Comparison of ENCODE assay signal across 21 cellular contexts in the genomic region with DNA sequence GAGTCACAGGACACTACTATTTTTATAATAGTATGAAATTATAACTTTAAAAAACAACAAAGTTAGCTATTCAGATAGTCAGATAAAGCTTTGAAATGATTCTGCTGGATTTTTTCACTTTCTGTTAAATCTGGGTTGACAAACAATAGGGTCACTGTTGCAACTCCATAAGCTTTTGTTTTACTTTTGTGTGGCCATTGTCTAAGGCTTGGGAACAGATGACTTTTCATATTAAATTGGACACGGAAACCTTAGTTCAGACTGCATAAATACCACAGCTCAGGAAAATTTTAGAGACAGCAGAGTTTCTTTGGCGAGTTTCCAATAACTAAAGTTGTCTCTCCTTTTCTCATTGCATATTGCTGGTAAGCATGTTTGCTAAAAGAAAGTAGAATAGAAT.
DNase-seq lines count a peak whose midpoint lies in the region; ATAC-seq, FAIRE-seq and TF ChIP-seq lines count a peak whose summit lies in the region.
"Had no signal": no experiment of that assay in that cellular context is flagged by ENCODE, and none has a peak within 500 bp of the region (broad histone marks: within the 10 kb centered on the region; RNA-seq: fewer than 3 reads in every experiment).

No MANE protein-coding gene starts in this region.

- H3K36me3 ChIP-seq in SJCRH30 (0 out of 2 replicates have a peak, but pooled peaks cover 1% of the 10 kb centered on the region), endodermal cell (ENCODE audit: control insufficient read depth, insufficient read depth, low read length) (no peaks in the 10 kb centered on the region)
- H3K36me3 ChIP-seq: MG63 had no signal

- H3K4me1 ChIP-seq in SJCRH30 (peaks cover 15% of the 10 kb centered on the region), endodermal cell (ENCODE audit: control insufficient read depth, insufficient read depth, low read length) (no peaks in the 10 kb centered on the region)

- TF ChIP-seq CTCF in osteocyte (IDR thresholded peaks at IDR 0.05): no peak
- TF ChIP-seq CTCF in WTC11 (IDR thresholded peaks at IDR 0.05): no peak
- no peak for TF ChIP-seq CTCF in endodermal cell (conservative IDR thresholded peaks at IDR 0.05)

- TF ChIP-seq POLR2A in GM12891 (IDR thresholded peaks at IDR 0.05; ENCODE audit: low read depth, low read length): no peak

- CTCF ChIA-PET in WTC11 (lab: Charles Lee): interaction anchor here (1.0 to 1.2 kb wide), 2 partner anchors 50 to 225 kb away, joined by 3 to 4 read pairs; no protein-coding TSS in a partner anchor

- no peak for ATAC-seq in WTC11
- ATAC-seq: Panc1, Right ventricle myocardium inferior had no signal

- H3K27me3 ChIP-seq in SJCRH30 (no peaks in the 10 kb centered on the region), endodermal cell (ENCODE audit: control insufficient read depth, insufficient read depth, low read length, poor library complexity, severe bottlenecking) (no peaks in the 10 kb centered on the region)
- H3K27me3 ChIP-seq: MG63 had no signal

- H3K9me3 ChIP-seq in SJCRH30 (replicated peaks) (no peaks in the 10 kb centered on the region), endodermal cell (ENCODE audit: control insufficient read depth, low read length) (no peaks in the 10 kb centered on the region)
- H3K9me3 ChIP-seq: MG63 had no signal

- no peak overlapping the region for H3K4me3 ChIP-seq in SJCRH30
- H3K4me3 ChIP-seq in endodermal cell (ENCODE audit: low read length): no peak overlapping the region
- H3K4me3 ChIP-seq: GM23248, MG63 had no signal

- H3K27ac ChIP-seq in SJCRH30 (peak overlapping the region; percentile 45), endodermal cell (ENCODE audit: low read depth, low read length) (no peak overlapping the region)
- H3K27ac ChIP-seq: GM23248 had no signal

- H3K36me3 Mint-ChIP-seq in osteocyte (ENCODE audit: unreplicated experiment): peaks cover 4% of the 10 kb centered on the region
- H3K36me3 Mint-ChIP-seq in WTC11: 0 out of 2 replicates have a peak, but pooled peaks cover 2% of the 10 kb centered on the region
- H3K36me3 Mint-ChIP-seq in endodermal cell (ENCODE audit: low read depth): peaks cover 6% of the 10 kb centered on the region

- H3K27me3 Mint-ChIP-seq in osteocyte (ENCODE audit: unreplicated experiment): no peaks in the 10 kb centered on the region
- no peaks in the 10 kb centered on the region for H3K27me3 Mint-ChIP-seq in WTC11 (ENCODE audit: low read depth)
- no peaks in the 10 kb centered on the region for H3K27me3 Mint-ChIP-seq in endodermal cell (ENCODE audit: insufficient read depth)
- H3K27me3 Mint-ChIP-seq: B cell; CD4-positive, CD25-positive, alpha-beta regulatory T cell had no signal

- H3K4me1 Mint-ChIP-seq in osteocyte (ENCODE audit: unreplicated experiment) (peaks cover 27% of the 10 kb centered on the region), WTC11 (no peaks in the 10 kb centered on the region), endodermal cell (peaks cover 2% of the 10 kb centered on the region)

- DNase-seq in COLO829 (ENCODE audit: low spot score): peak; percentile 21
- DNase-seq in SJCRH30: peak; percentile 11 to 71
- DNase-seq in foreskin melanocyte: peak; percentile 85
- no peak for DNase-seq in osteocyte (ENCODE audit: extremely low spot score, unreplicated experiment)
- DNase-seq in WTC11 (ENCODE audit: low spot score): no peak
- no peak for DNase-seq in GM12891 (ENCODE audit: insufficient read length, low spot score)
- no peak for DNase-seq in endodermal cell
- DNase-seq: CD4-positive, CD25-positive, alpha-beta regulatory T cell; DMS79; GM23248; HCEC 1CT; IMR-90; Karpas-422; MG63; NCI-H1092 treated with DMSO at 0.1 percent for 48 hours; NCI-H1694 treated with DMSO at 0.1 percent for 48 hours; NCI-H2107; NCI-H226 had no signal

- POLR2A ChIA-PET in WTC11 (lab: Charles Lee): no interaction called here

- H3K9me3 Mint-ChIP-seq in osteocyte (ENCODE audit: unreplicated experiment) (no peaks in the 10 kb centered on the region), WTC11 (0 out of 2 replicates have a peak, but pooled peaks cover 3% of the 10 kb centered on the region), endodermal cell (no peaks in the 10 kb centered on the region)
- H3K9me3 Mint-ChIP-seq: CD4-positive, CD25-positive, alpha-beta regulatory T cell had no signal

- H3K4me3 Mint-ChIP-seq in osteocyte (ENCODE audit: unreplicated experiment) (no peak overlapping the region), WTC11 (no peak overlapping the region), endodermal cell (no peak overlapping the region)
- H3K4me3 Mint-ChIP-seq: B cell; CD4-positive, CD25-positive, alpha-beta regulatory T cell had no signal

- 89 to 100% methylated on average over 2 of the region's 2 CpGs for WGBS in endodermal cell (ENCODE audit: insufficient coverage in 1 of 2, insufficient read length in 1 of 2), 2 experiments

- no peak overlapping the region for H3K9ac ChIP-seq in endodermal cell (ENCODE audit: extremely low read depth, low read length, poor library complexity, severe bottlenecking)
- H3K9ac ChIP-seq: GM23248 had no signal

- no peak for FAIRE-seq in GM12891 (lab: Jason Lieb, UNC)

- H3K27ac Mint-ChIP-seq in osteocyte (ENCODE audit: unreplicated experiment) (peak overlapping the region; percentile 55), WTC11 (no peak overlapping the region), endodermal cell (no peak overlapping the region)
- H3K27ac Mint-ChIP-seq: B cell; CD4-positive, CD25-positive, alpha-beta regulatory T cell had no signal

TF ChIP-seq in WTC11, 78 proteins besides CTCF, POLR2A, EP300 and RAD21 (continues in another document):
- TF ChIP-seq, protein P1, sequence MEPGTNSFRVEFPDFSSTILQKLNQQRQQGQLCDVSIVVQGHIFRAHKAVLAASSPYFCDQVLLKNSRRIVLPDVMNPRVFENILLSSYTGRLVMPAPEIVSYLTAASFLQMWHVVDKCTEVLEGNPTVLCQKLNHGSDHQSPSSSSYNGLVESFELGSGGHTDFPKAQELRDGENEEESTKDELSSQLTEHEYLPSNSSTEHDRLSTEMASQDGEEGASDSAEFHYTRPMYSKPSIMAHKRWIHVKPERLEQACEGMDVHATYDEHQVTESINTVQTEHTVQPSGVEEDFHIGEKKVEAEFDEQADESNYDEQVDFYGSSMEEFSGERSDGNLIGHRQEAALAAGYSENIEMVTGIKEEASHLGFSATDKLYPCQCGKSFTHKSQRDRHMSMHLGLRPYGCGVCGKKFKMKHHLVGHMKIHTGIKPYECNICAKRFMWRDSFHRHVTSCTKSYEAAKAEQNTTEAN (CRISPR knock-in tag; IDR thresholded peaks at IDR 0.05): no peak
- TF ChIP-seq, protein P2, sequence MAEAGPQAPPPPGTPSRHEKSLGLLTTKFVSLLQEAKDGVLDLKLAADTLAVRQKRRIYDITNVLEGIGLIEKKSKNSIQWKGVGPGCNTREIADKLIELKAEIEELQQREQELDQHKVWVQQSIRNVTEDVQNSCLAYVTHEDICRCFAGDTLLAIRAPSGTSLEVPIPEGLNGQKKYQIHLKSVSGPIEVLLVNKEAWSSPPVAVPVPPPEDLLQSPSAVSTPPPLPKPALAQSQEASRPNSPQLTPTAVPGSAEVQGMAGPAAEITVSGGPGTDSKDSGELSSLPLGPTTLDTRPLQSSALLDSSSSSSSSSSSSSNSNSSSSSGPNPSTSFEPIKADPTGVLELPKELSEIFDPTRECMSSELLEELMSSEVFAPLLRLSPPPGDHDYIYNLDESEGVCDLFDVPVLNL (CRISPR knock-in tag; IDR thresholded peaks at IDR 0.05; ENCODE audit: borderline replicate concordance, low read depth): no peak
- TF ChIP-seq TEAD1 (CRISPR knock-in tag; IDR thresholded peaks at IDR 0.05) (no peak), PRRX2 (CRISPR knock-in tag; IDR thresholded peaks at IDR 0.05) (no peak)

TF ChIP-seq in GM12891, 5 proteins besides CTCF, POLR2A, EP300 and RAD21:
- TF ChIP-seq TAF1 (IDR thresholded peaks at IDR 0.05; ENCODE audit: low read depth, low read length): no peak
- no peak for TF ChIP-seq POLR2AphosphoS5 (IDR thresholded peaks at IDR 0.05; ENCODE audit: low read depth, low read length)
- TF ChIP-seq PAX5 (IDR thresholded peaks at IDR 0.05; ENCODE audit: insufficient read depth, low read length, severe bottlenecking): no peak
- no peak for TF ChIP-seq SPI1 (IDR thresholded peaks at IDR 0.05; ENCODE audit: low read depth, low read length)
- no peak for TF ChIP-seq POU2F2 (IDR thresholded peaks at IDR 0.05; ENCODE audit: low read depth, low read length)

Comparison
In these comparisons a context has a peak if more than half of its experiments do, and no peak if none do; other contexts are left out.
1. DNase-seq: peak in COLO829 (single experiment), SJCRH30 (2 of 2) and foreskin melanocyte (single experiment); none in osteocyte (single experiment), WTC11 (single experiment), GM12891 (single experiment) and endodermal cell (single experiment).